ENCODE assay signal across 8 cellular contexts in the genomic region with DNA sequence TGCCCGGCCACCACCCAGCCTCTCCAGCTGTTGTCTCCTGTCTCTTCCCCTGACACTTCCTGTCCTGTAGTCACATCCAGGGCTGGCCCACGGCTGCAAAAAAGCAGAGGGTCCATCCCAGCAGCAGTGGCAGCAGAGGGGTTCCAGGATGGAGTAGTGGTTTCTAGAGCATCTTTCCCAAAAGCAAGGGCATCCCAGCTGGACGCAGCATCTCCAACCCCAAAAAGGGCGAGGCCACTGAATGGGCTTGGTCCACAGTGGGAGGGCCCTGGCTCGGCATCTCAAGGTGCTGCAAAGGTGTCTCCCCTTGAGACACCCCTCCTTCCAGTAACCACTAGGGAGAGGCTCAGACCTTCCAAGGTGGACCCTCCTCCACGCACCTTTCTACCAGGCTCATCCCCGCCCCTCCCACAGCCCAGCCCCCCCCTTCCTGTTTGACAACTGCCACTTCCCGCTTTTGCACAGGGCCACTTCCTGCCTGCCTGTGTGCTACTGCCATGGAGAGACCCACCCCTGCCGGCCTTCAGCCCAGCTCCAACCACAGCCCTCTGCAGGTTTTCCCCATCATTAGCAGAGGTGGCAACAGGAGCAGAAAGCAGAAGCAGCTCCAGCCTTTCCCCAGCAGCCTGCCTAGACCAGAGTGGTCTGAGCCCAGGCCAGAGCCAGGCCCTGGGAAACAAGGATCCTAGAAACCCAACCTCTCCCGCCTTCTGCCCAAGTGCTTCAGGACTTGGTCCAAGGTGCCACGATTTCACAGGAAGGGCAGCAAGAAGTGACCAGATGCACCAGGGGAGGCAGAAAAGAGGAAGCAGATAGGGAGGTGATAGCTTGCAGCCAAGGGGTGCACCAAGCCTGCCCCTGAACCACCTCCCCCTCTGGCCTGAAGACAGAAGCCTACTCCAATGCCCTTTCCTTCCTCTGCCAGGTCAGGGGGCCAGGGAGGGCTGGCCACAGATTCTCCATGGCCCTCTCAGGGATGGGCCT. TPM values are rescaled to one million over a fixed set of nuclear protein-coding genes. Genes with fewer than 3 reads are reported as not detected.
DNase-seq lines count a peak whose midpoint lies in the region; ATAC-seq and TF ChIP-seq lines count a peak whose summit lies in the region.

No MANE protein-coding gene starts in this region.

- H3K4me1 ChIP-seq in esophagus squamous epithelium = peaks cover 17 to 90% (median 28%) of the 10 kb centered on the region in 3 donors
- no peaks in the 10 kb centered on the region for H3K4me1 ChIP-seq in smooth muscle cell (ENCODE audit: low read depth)

- peak overlapping the region; percentile 76 for H3K4me3 Mint-ChIP-seq in activated CD4-positive, alpha-beta T cell treated with anti-CD3 and anti-CD28 coated beads, Interleukin-2, amount 10 ng/mL, durations not matched to agents 7 days and 5 days
- H3K4me3 Mint-ChIP-seq in stimulated activated naive B cell treated with anti-CD40 and anti-IgM and Interleukin-4, amounts not matched to agents 10 μg/mL and 1 μg/mL and 100 μg/mL, for 72 hours = peak overlapping the region; percentile 79 to 82

- WGBS in esophagus squamous epithelium, 2 donors = 71 to 78% methylated on average over 4 to 6 of the region's 11 CpGs
- 88% methylated on average over 11 of the region's 11 CpGs for WGBS in smooth muscle cell (ENCODE audit: low lambda C conversion rate)

- POLR2A ChIA-PET in activated CD4-positive, alpha-beta T cell treated with anti-CD3 and anti-CD28 coated beads, Interleukin-2, amount 10 ng/mL, durations not matched to agents 7 days and 5 days (lab: Charles Lee) = no interaction called here

- H3K27me3 Mint-ChIP-seq in activated CD4-positive, alpha-beta T cell treated with anti-CD3 and anti-CD28 coated beads, Interleukin-2, amount 10 ng/mL, durations not matched to agents 7 days and 5 days = no peaks in the 10 kb centered on the region
- H3K27me3 Mint-ChIP-seq in stimulated activated naive B cell treated with anti-CD40 and anti-IgM and Interleukin-4, amounts not matched to agents 10 μg/mL and 1 μg/mL and 100 μg/mL, for 72 hours = no peaks in the 10 kb centered on the region

- CTCF ChIA-PET in activated CD4-positive, alpha-beta T cell treated with anti-CD3 and anti-CD28 coated beads, Interleukin-2, amount 10 ng/mL, durations not matched to agents 7 days and 5 days (lab: Charles Lee) = interaction anchor here (0.7 to 8.4 kb wide), 10 partner anchors 10 to 127 kb away, joined by 3 to 74 read pairs (median 4); no protein-coding TSS in a partner anchor

- peak overlapping the region; percentile 96 for H3K27ac Mint-ChIP-seq in activated CD4-positive, alpha-beta T cell treated with anti-CD3 and anti-CD28 coated beads, Interleukin-2, amount 10 ng/mL, durations not matched to agents 7 days and 5 days
- H3K27ac Mint-ChIP-seq in stimulated activated naive B cell treated with anti-CD40 and anti-IgM and Interleukin-4, amounts not matched to agents 10 μg/mL and 1 μg/mL and 100 μg/mL, for 72 hours = peak overlapping the region; percentile 95

- H3K4me1 Mint-ChIP-seq in activated CD4-positive, alpha-beta T cell treated with anti-CD3 and anti-CD28 coated beads, Interleukin-2, amount 10 ng/mL, durations not matched to agents 7 days and 5 days = peaks cover 89% of the 10 kb centered on the region
- peaks cover 35 to 67% of the 10 kb centered on the region in 2 donors for H3K4me1 Mint-ChIP-seq in stimulated activated naive B cell treated with anti-CD40 and anti-IgM and Interleukin-4, amounts not matched to agents 10 μg/mL and 1 μg/mL and 100 μg/mL, for 72 hours

- TF ChIP-seq CTCF in esophagus squamous epithelium (IDR thresholded peaks at IDR 0.05) = no peak
- TF ChIP-seq CTCF in smooth muscle cell (IDR thresholded peaks at IDR 0.05; ENCODE audit: borderline replicate concordance, insufficient read depth, poor library complexity, severe bottlenecking) = no peak

- peak overlapping the region in 2 of 4 donors; percentile 14 to 43 for H3K4me3 ChIP-seq in esophagus squamous epithelium
- no peak overlapping the region for H3K4me3 ChIP-seq in smooth muscle cell

- H3K79me2 ChIP-seq in smooth muscle cell (ENCODE audit: low read depth) = peaks cover 3% of the 10 kb centered on the region

- intact Hi-C loops in esophagus squamous epithelium (cut with DNase I) = no loop called here

- H3K9me3 Mint-ChIP-seq in activated CD4-positive, alpha-beta T cell treated with anti-CD3 and anti-CD28 coated beads, Interleukin-2, amount 10 ng/mL, durations not matched to agents 7 days and 5 days = no peaks in the 10 kb centered on the region
- no peaks in the 10 kb centered on the region for H3K9me3 Mint-ChIP-seq in stimulated activated naive B cell treated with anti-CD40 and anti-IgM and Interleukin-4, amounts not matched to agents 10 μg/mL and 1 μg/mL and 100 μg/mL, for 72 hours

- H2AFZ ChIP-seq in smooth muscle cell (ENCODE audit: low read depth) = no peak overlapping the region

- peak; percentile 72 for DNase-seq in activated CD4-positive, alpha-beta T cell treated with anti-CD3 and anti-CD28 coated beads, Interleukin-2, amount 10 ng/mL, durations not matched to agents 7 days and 5 days
- peak; percentile 44 for DNase-seq in esophagus squamous epithelium (lab: John Stamatoyannopoulos, UW)
- DNase-seq in stimulated activated naive B cell treated with anti-CD40 and anti-IgM and Interleukin-4, amounts not matched to agents 10 μg/mL and 1 μg/mL and 100 μg/mL, for 72 hours = peak; percentile 78
- DNase-seq in dedifferentiated amniotic fluid mesenchymal stem cell (ENCODE audit: extremely low spot score) = no peak
- no peak for DNase-seq in NCI-H774 (lab: John Stamatoyannopoulos, UW)
- DNase-seq in smooth muscle cell (lab: John Stamatoyannopoulos, UW; ENCODE audit: unreplicated experiment) = no peak

- H3K36me3 Mint-ChIP-seq in activated CD4-positive, alpha-beta T cell treated with anti-CD3 and anti-CD28 coated beads, Interleukin-2, amount 10 ng/mL, durations not matched to agents 7 days and 5 days (ENCODE audit: low read depth) = peaks cover 61% of the 10 kb centered on the region
- H3K36me3 Mint-ChIP-seq in stimulated activated naive B cell treated with anti-CD40 and anti-IgM and Interleukin-4, amounts not matched to agents 10 μg/mL and 1 μg/mL and 100 μg/mL, for 72 hours = peaks cover 8 to 24% of the 10 kb centered on the region in 2 donors

- H3K4me2 ChIP-seq in smooth muscle cell = no peak overlapping the region

- H4K20me1 ChIP-seq in smooth muscle cell (ENCODE audit: low read depth) = peaks cover 17% of the 10 kb centered on the region

- H3K27me3 ChIP-seq in esophagus squamous epithelium (no peaks in the 10 kb centered on the region), smooth muscle cell (ENCODE audit: low read depth) (no peaks in the 10 kb centered on the region)

- H3K36me3 ChIP-seq in esophagus squamous epithelium (peaks cover 0 to 97% (median 7%) of the 10 kb centered on the region in 3 donors), smooth muscle cell (ENCODE audit: low read depth) (no peaks in the 10 kb centered on the region)

- no peaks in the 10 kb centered on the region for H3F3A ChIP-seq in smooth muscle cell (ENCODE audit: low read depth)

- H3K9ac ChIP-seq in smooth muscle cell (ENCODE audit: low read depth) = no peak overlapping the region

- H3K27ac ChIP-seq in esophagus squamous epithelium (peak overlapping the region; percentile 46 to 89 (median 78)), smooth muscle cell (ENCODE audit: low read depth) (no peak overlapping the region)

- no peaks in the 10 kb centered on the region for H3K9me3 ChIP-seq in esophagus squamous epithelium
- no peaks in the 10 kb centered on the region for H3K9me3 ChIP-seq in smooth muscle cell (replicated peaks; ENCODE audit: low read depth)

- TF ChIP-seq POLR2A in esophagus squamous epithelium (IDR thresholded peaks at IDR 0.05) = no peak

- ATAC-seq in GM19351 (IDR thresholded peaks at IDR 0.05; ENCODE audit: unreplicated experiment) (peak; percentile 89), HG03558 (IDR thresholded peaks at IDR 0.05; ENCODE audit: extremely low read depth, unreplicated experiment) (peak; percentile 42)
- peak; percentile 97 to 99 for ATAC-seq in stimulated activated naive B cell treated with anti-CD40 and anti-IgM and Interleukin-4, amounts not matched to agents 10 μg/mL and 1 μg/mL and 100 μg/mL, for 72 hours (replicated peaks)

RNA-seq across cellular contexts. Expression of gene CAMK2G, which starts 8.6 kb away (rescaled TPM):
- total RNA-seq in activated CD4-positive, alpha-beta T cell treated with anti-CD3 and anti-CD28 coated beads, Interleukin-2, amount 10 ng/mL, durations not matched to agents 7 days and 5 days = 10 to 100 TPM; 54.4 to 55.8 TPM
- total RNA-seq in esophagus squamous epithelium (10 to 100 TPM; 15.5 to 37.0 (median 28.6) TPM), smooth muscle cell (10.5 and 10.8 TPM in 2 replicates)
- 2.2 and 4.0 TPM in 2 replicates for polyA plus RNA-seq in smooth muscle cell

RNA-seq across cellular contexts. Expression of gene PLAU, which starts 45.2 kb away (rescaled TPM):
- total RNA-seq in activated CD4-positive, alpha-beta T cell treated with anti-CD3 and anti-CD28 coated beads, Interleukin-2, amount 10 ng/mL, durations not matched to agents 7 days and 5 days = under 1 TPM; 0.89 to 0.96 TPM
- total RNA-seq in esophagus squamous epithelium (10 to 100 TPM in 2 of 4 donors, 1 to 10 TPM in 2; 8.8 to 15.9 (median 11.9) TPM), smooth muscle cell (4.1 and 10.7 TPM in 2 replicates)
- polyA plus RNA-seq in smooth muscle cell = 9.2 and 28.9 TPM in 2 replicates

RNA-seq across cellular contexts. Expression of gene NDST2, which starts 54.4 kb away (rescaled TPM):
- 10 to 100 TPM; 53.0 to 61.8 TPM for total RNA-seq in activated CD4-positive, alpha-beta T cell treated with anti-CD3 and anti-CD28 coated beads, Interleukin-2, amount 10 ng/mL, durations not matched to agents 7 days and 5 days
- total RNA-seq in esophagus squamous epithelium (10 to 100 TPM; 20.6 to 30.3 (median 22.3) TPM), smooth muscle cell (12.4 and 13.3 TPM in 2 replicates)
- 11.1 and 15.2 TPM in 2 replicates for polyA plus RNA-seq in smooth muscle cell

Comparison
In these comparisons a context has a peak if more than half of its experiments do, and no peak if none do; other contexts are left out.
1. ATAC-seq: peak in every context shown above with its lines; median percentile 98 in stimulated activated naive B cell treated with anti-CD40 and anti-IgM and Interleukin-4, amounts not matched to agents 10 μg/mL and 1 μg/mL and 100 μg/mL, for 72 hours; 89 in GM19351; 42 in HG03558.
2. DNase-seq: peak in activated CD4-positive, alpha-beta T cell treated with anti-CD3 and anti-CD28 coated beads, Interleukin-2, amount 10 ng/mL, durations not matched to agents 7 days and 5 days (single experiment), esophagus squamous epithelium (single experiment) and stimulated activated naive B cell treated with anti-CD40 and anti-IgM and Interleukin-4, amounts not matched to agents 10 μg/mL and 1 μg/mL and 100 μg/mL, for 72 hours (single experiment); none in dedifferentiated amniotic fluid mesenchymal stem cell (single experiment), NCI-H774 (single experiment) and smooth muscle cell (single experiment).